Comparison of ENCODE assay signal across 11 cellular contexts in the genomic region with DNA sequence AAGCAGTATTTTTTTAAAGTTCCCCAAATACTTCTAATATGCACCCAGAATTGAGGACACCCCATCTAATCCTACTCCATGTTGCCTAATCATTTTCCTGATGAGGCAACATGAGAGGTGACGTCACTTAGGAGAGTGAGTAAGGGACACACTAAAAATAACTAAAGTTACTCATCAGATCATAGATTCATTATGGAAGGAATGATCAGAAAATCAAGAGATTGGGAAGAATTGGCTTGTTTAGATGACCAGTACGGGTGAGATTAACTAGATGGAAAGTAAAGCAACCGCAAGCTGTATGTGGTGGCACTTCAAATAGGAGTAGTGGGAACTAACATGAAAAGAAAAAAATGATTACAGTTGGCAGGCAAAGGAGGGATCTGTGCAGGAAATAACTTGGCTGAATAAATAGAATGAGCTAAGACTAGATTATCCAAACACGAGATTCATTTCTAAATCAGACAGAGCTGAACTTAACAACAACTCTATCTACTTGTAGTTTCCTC.
A peak's percentile ranks its signal among the peaks of the same experiment; 100 is the strongest.
DNase-seq lines count a peak whose midpoint lies in the region; ATAC-seq, FAIRE-seq and TF ChIP-seq lines count a peak whose summit lies in the region.
"Had no signal": no experiment of that assay in that cellular context is flagged by ENCODE, and none has a peak within 500 bp of the region (broad histone marks: within the 10 kb centered on the region; RNA-seq: fewer than 3 reads in every experiment).

No MANE protein-coding gene starts in this region.

- peak overlapping the region in 1 of 5 donors; percentile 1 for H3K27ac ChIP-seq in adrenal gland
- H3K27ac ChIP-seq in foreskin keratinocyte: peak overlapping the region; percentile 34
- peak overlapping the region; percentile 70 for H3K27ac ChIP-seq in smooth muscle cell (ENCODE audit: low read depth)
- no peak overlapping the region for H3K27ac ChIP-seq in small intestine (ENCODE audit: low read depth in 1 of 2, low read length in 1 of 2)
- H3K27ac ChIP-seq: tibial artery had no signal

- ATAC-seq in foreskin keratinocyte: peak; percentile 54
- ATAC-seq in HG02973 (IDR thresholded peaks at IDR 0.05; ENCODE audit: unreplicated experiment): no peak
- no peak for ATAC-seq in activated CD8-positive, alpha-beta T cell treated with anti-CD3 and anti-CD28 coated beads for 36 hours

- intact Hi-C loops in adrenal gland (cut with DNase I): no loop called here
- intact Hi-C loops in activated CD8-positive, alpha-beta T cell treated with anti-CD3 and anti-CD28 coated beads for 36 hours (cut with micrococcal nuclease): no loop called here

- 43 to 56% (median 52%) methylated on average over 4 of the region's 4 CpGs for WGBS in adrenal gland, 4 donors
- WGBS in smooth muscle cell (ENCODE audit: low lambda C conversion rate): 34% methylated on average over 4 of the region's 4 CpGs
- WGBS in small intestine, 3 donors: 53 to 63% (median 60%) methylated on average over 4 of the region's 4 CpGs

- POLR2A ChIA-PET in activated CD8-positive, alpha-beta T cell treated with anti-CD3 and anti-CD28 coated beads for 36 hours (lab: Charles Lee): interaction anchor here (0.6 kb wide), 2 partner anchors 9 to 43 kb away, joined by 3 read pairs; no protein-coding TSS in a partner anchor

- DNase-seq in DMS153 (lab: John Stamatoyannopoulos, UW) (peak; percentile 19), DMS153 treated with DMSO at 0.1 percent for 48 hours (lab: John Stamatoyannopoulos, UW; ENCODE audit: unreplicated experiment) (no peak), adrenal gland (peak in 5 of 7 donors; percentile 31 to 62 (median 47)), foreskin keratinocyte (peak; percentile 37 to 73), smooth muscle cell (lab: John Stamatoyannopoulos, UW; ENCODE audit: unreplicated experiment) (no peak), small intestine (no peak)
- no peak for DNase-seq in activated CD8-positive, alpha-beta T cell treated with anti-CD3 and anti-CD28 coated beads for 36 hours
- DNase-seq: 8988T, NCI-H1436 treated with DMSO at 0.1 percent for 48 hours had no signal

- H3F3A ChIP-seq in smooth muscle cell (ENCODE audit: low read depth): peaks cover 5% of the 10 kb centered on the region

- H3K27ac Mint-ChIP-seq in activated CD8-positive, alpha-beta T cell treated with anti-CD3 and anti-CD28 coated beads for 36 hours: no peak overlapping the region

- TF ChIP-seq CTCF in adrenal gland (IDR thresholded peaks at IDR 0.05): no peak
- TF ChIP-seq CTCF in foreskin keratinocyte (conservative IDR thresholded peaks at IDR 0.05): no peak
- TF ChIP-seq CTCF in smooth muscle cell (IDR thresholded peaks at IDR 0.05; ENCODE audit: borderline replicate concordance, insufficient read depth, poor library complexity, severe bottlenecking): no peak
- no peak for TF ChIP-seq CTCF in activated CD8-positive, alpha-beta T cell treated with anti-CD3 and anti-CD28 coated beads for 36 hours (IDR thresholded peaks at IDR 0.05)

- H3K36me3 Mint-ChIP-seq in activated CD8-positive, alpha-beta T cell treated with anti-CD3 and anti-CD28 coated beads for 36 hours (ENCODE audit: low read depth): no peaks in the 10 kb centered on the region

- no peaks in the 10 kb centered on the region for H3K9me3 ChIP-seq in adrenal gland (replicated peaks in 1 of 3)
- no peaks in the 10 kb centered on the region for H3K9me3 ChIP-seq in smooth muscle cell (replicated peaks; ENCODE audit: low read depth)
- H3K9me3 ChIP-seq in small intestine (ENCODE audit: control insufficient read depth, low read depth): no peaks in the 10 kb centered on the region
- H3K9me3 ChIP-seq: tibial artery had no signal

- H3K4me1 ChIP-seq in adrenal gland (replicated peaks in 1 of 2): peaks cover 0 to 5% of the 10 kb centered on the region in 2 donors
- peaks cover 6% of the 10 kb centered on the region for H3K4me1 ChIP-seq in foreskin keratinocyte
- H3K4me1 ChIP-seq in smooth muscle cell (ENCODE audit: low read depth): peaks cover 4% of the 10 kb centered on the region
- no peaks in the 10 kb centered on the region for H3K4me1 ChIP-seq in small intestine (ENCODE audit: control insufficient read depth in 2 of 2, insufficient read depth in 1 of 2, low read depth in 1 of 2, low read length in 1 of 2)

- H3K79me2 ChIP-seq in smooth muscle cell (ENCODE audit: low read depth): no peaks in the 10 kb centered on the region

- no peak overlapping the region for H3K9ac ChIP-seq in smooth muscle cell (ENCODE audit: low read depth)

- no peaks in the 10 kb centered on the region for H3K4me1 Mint-ChIP-seq in activated CD8-positive, alpha-beta T cell treated with anti-CD3 and anti-CD28 coated beads for 36 hours (ENCODE audit: low read depth)

- H4K20me1 ChIP-seq in smooth muscle cell (ENCODE audit: low read depth): no peaks in the 10 kb centered on the region

- CTCF ChIA-PET in activated CD8-positive, alpha-beta T cell treated with anti-CD3 and anti-CD28 coated beads for 36 hours (lab: Charles Lee): interaction anchor here (0.8 to 1.3 kb wide), 2 partner anchors 8 to 64 kb away, joined by 3 to 4 read pairs; no protein-coding TSS in a partner anchor

- peak overlapping the region; percentile 12 for H3K4me2 ChIP-seq in smooth muscle cell

- no peak overlapping the region for H2AFZ ChIP-seq in smooth muscle cell (ENCODE audit: low read depth)

- H3K27me3 ChIP-seq in adrenal gland (no peaks in the 10 kb centered on the region), foreskin keratinocyte (no peaks in the 10 kb centered on the region), smooth muscle cell (ENCODE audit: low read depth) (no peaks in the 10 kb centered on the region), small intestine (ENCODE audit: control insufficient read depth in 2 of 2, insufficient read depth in 2 of 2, low read length in 2 of 2) (no peaks in the 10 kb centered on the region)
- H3K27me3 ChIP-seq: tibial artery had no signal

- TF ChIP-seq POLR2A in adrenal gland (IDR thresholded peaks at IDR 0.05): no peak

- peaks cover 9% of the 10 kb centered on the region for H3K27me3 Mint-ChIP-seq in activated CD8-positive, alpha-beta T cell treated with anti-CD3 and anti-CD28 coated beads for 36 hours

- H3K9me3 Mint-ChIP-seq in activated CD8-positive, alpha-beta T cell treated with anti-CD3 and anti-CD28 coated beads for 36 hours: no peaks in the 10 kb centered on the region

- no peak overlapping the region for H3K4me3 ChIP-seq in adrenal gland
- no peak overlapping the region for H3K4me3 ChIP-seq in smooth muscle cell
- no peak overlapping the region for H3K4me3 ChIP-seq in small intestine (ENCODE audit: low read depth in 1 of 2, low read length in 2 of 2)
- H3K4me3 ChIP-seq: tibial artery had no signal

- FAIRE-seq in small intestine (lab: Jason Lieb, UNC): no peak

- H3K36me3 ChIP-seq in adrenal gland (replicated peaks in 1 of 2) (no peaks in the 10 kb centered on the region), smooth muscle cell (ENCODE audit: low read depth) (no peaks in the 10 kb centered on the region), small intestine (ENCODE audit: control insufficient read depth in 2 of 2, insufficient read depth in 2 of 2, low read length in 2 of 2) (no peaks in the 10 kb centered on the region)
- H3K36me3 ChIP-seq: tibial artery had no signal

- H3K4me3 Mint-ChIP-seq in activated CD8-positive, alpha-beta T cell treated with anti-CD3 and anti-CD28 coated beads for 36 hours: no peak overlapping the region

Comparison
In these comparisons a context has a peak if more than half of its experiments do, and no peak if none do; other contexts are left out.
1. DNase-seq: peak in DMS153 (single experiment), adrenal gland (5 of 7) and foreskin keratinocyte (2 of 2); none in DMS153 treated with DMSO at 0.1 percent for 48 hours (single experiment), smooth muscle cell (single experiment), activated CD8-positive, alpha-beta T cell treated with anti-CD3 and anti-CD28 coated beads for 36 hours (single experiment) and small intestine (single experiment).
2. H3K27ac ChIP-seq: peak in foreskin keratinocyte (single experiment) and smooth muscle cell (single experiment); none in small intestine (0 of 2).